22 cellular contexts compared by ENCODE assay signal in genomic region chr4:182855312-182855711, GRCh38.
"Had no signal": no experiment of that assay in that cellular context is flagged by ENCODE, and none has a peak within 500 bp of the region (broad histone marks: within the 10 kb centered on the region; RNA-seq: fewer than 3 reads in every experiment).

No MANE protein-coding gene starts in this region.

- H3K27ac Mint-ChIP-seq: activated CD8-positive, alpha-beta T cell treated with anti-CD3 and anti-CD28 coated beads for 36 hours; activated naive CD4-positive, alpha-beta T cell treated with anti-CD3 and anti-CD28 coated beads, Interleukin-2, amount 50 U/mL, for 24 hours; activated T-cell treated with anti-CD3 and anti-CD28 coated beads, Interleukin-2, amount 50 U/mL, for 72 hours; activated T-helper 2 cell treated with anti-CD3 and anti-CD28 coated beads, Interferon-gamma antibody, Interleukin-2, Interleukin-4, amounts not matched to agents 10 μg/mL and 5 μg/mL and 100 μg/mL, durations not matched to agents 14 hours and 24 hours and 36 hours; T-cell had no signal

- H3K9ac ChIP-seq: KMS-11 had no signal

- DNase-seq: activated CD4-positive, alpha-beta T cell treated with anti-CD3 and anti-CD28 coated beads for 4 hours; activated CD8-positive, alpha-beta memory T cell treated with anti-CD3 and anti-CD28 coated beads, Interleukin-2, amount 50 U/mL, for 4 hours; activated CD8-positive, alpha-beta T cell treated with anti-CD3 and anti-CD28 coated beads for 36 hours; activated naive CD4-positive, alpha-beta T cell; activated T-cell treated with anti-CD3 and anti-CD28 coated beads, Interleukin-2, amount 50 U/mL, for 72 hours; NCI-H1092; NCI-H1417 treated with DMSO at 0.1 percent for 48 hours; NCI-H1694; NCI-H2029; NCI-H2107; NCI-H2171 treated with DMSO at 0.1 percent for 48 hours; NCI-H226; NCI-H526; NCI-H774; T-cell; T-helper 2 cell had no signal

- ATAC-seq: activated CD8-positive, alpha-beta T cell treated with anti-CD3 and anti-CD28 coated beads for 36 hours; activated T-cell treated with anti-CD3 and anti-CD28 coated beads, Interleukin-2, amount 50 U/mL, for 72 hours; T-cell had no signal

- H3K27ac ChIP-seq: KMS-11, SK-N-MC, VCaP had no signal

- H3K27me3 Mint-ChIP-seq: activated CD8-positive, alpha-beta T cell treated with anti-CD3 and anti-CD28 coated beads for 36 hours; activated naive CD4-positive, alpha-beta T cell treated with anti-CD3 and anti-CD28 coated beads, Interleukin-2, amount 50 U/mL, for 24 hours; T-cell had no signal

- H3K4me2 ChIP-seq: KMS-11 had no signal

- H3K9me3 Mint-ChIP-seq: activated naive CD4-positive, alpha-beta T cell treated with anti-CD3 and anti-CD28 coated beads, Interleukin-2, amount 50 U/mL, for 24 hours; activated T-helper 2 cell treated with anti-CD3 and anti-CD28 coated beads, Interferon-gamma antibody, Interleukin-2, Interleukin-4, amounts not matched to agents 10 μg/mL and 5 μg/mL and 100 μg/mL, durations not matched to agents 14 hours and 24 hours and 36 hours; central memory CD8-positive, alpha-beta T cell had no signal

- H3K4me1 Mint-ChIP-seq: activated naive CD4-positive, alpha-beta T cell treated with anti-CD3 and anti-CD28 coated beads, Interleukin-2, amount 50 U/mL, for 24 hours; central memory CD8-positive, alpha-beta T cell; T-cell had no signal

- H3K4me3 Mint-ChIP-seq: activated CD8-positive, alpha-beta T cell treated with anti-CD3 and anti-CD28 coated beads for 36 hours; activated naive CD4-positive, alpha-beta T cell treated with anti-CD3 and anti-CD28 coated beads, Interleukin-2, amount 50 U/mL, for 24 hours; activated T-cell treated with anti-CD3 and anti-CD28 coated beads, Interleukin-2, amount 50 U/mL, for 72 hours; central memory CD8-positive, alpha-beta T cell; T-cell had no signal

- H3K4me3 ChIP-seq: SK-N-MC had no signal
